1 cellular context compared by ENCODE assay signal in genomic region chr3:14125193-14126016, GRCh38.
TF ChIP-seq lines count a peak whose summit lies in the region.

No MANE protein-coding gene starts in this region.

TF ChIP-seq in IMR-90, 13 proteins besides CTCF, POLR2A, EP300 and RAD21 (continued from another document):
- TF ChIP-seq ELK1 (IDR thresholded peaks at IDR 0.05; ENCODE audit: borderline replicate concordance, low read depth, low read length) (no peak), RFX5 (IDR thresholded peaks at IDR 0.05; ENCODE audit: low read depth, low read length) (no peak), MAZ (IDR thresholded peaks at IDR 0.05; ENCODE audit: borderline replicate concordance, low read depth, low read length) (no peak; the same call in 1 of the 2 replicates), MXI1 (IDR thresholded peaks at IDR 0.05; ENCODE audit: borderline replicate concordance, low read depth, low read length) (peak; percentile 82), RCOR1 (IDR thresholded peaks at IDR 0.05; ENCODE audit: insufficient replicate concordance, low read length) (no peak), CHD1 (IDR thresholded peaks at IDR 0.05; ENCODE audit: low read depth, low read length) (no peak)
TF ChIP-seq in IMR-90: peak in this region for 2.
